ENCODE assay signal across 1 cellular context in the genomic region with DNA sequence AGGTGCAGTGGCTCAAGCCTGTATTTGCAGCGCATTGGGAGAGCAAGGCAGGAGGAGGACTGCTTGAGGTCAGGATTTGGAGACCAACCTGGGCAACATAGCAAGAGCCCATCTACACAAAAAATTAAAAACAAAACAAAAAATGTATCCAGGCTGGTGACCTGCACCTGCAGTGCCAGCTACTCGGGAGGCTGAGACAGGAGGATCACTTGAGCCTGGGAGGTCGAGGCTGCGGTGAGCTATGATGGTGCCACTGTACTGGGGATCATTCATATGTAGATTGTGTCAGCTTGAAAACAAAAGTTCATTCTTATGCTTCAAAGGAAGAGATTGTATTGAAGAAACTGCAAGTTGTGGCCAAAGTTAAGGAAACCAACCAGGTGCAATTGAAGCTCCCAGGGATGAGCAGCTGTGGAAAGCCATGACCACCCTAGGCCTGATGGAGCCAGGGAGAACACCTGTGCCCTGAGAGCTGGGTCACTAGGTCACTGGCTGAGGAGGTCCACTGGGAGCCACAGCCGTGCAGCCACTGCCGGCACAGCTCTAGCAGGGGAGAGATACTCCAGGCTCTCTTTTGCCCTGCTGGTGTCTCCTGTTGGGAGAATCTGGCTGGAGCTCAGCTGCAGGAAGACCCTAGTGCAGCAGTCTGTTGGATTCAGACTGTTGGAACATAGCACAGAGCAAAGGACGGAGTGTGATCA.
TF ChIP-seq lines count a peak whose summit lies in the region.

No MANE protein-coding gene starts in this region.

TF ChIP-seq in HepG2, 621 proteins besides CTCF, POLR2A, EP300 and RAD21:
- TF ChIP-seq SETDB1 (CRISPR knock-in tag; IDR thresholded peaks at IDR 0.05; ENCODE audit: borderline replicate concordance): no peak
- no peak for TF ChIP-seq ZNF549 (CRISPR knock-in tag; IDR thresholded peaks at IDR 0.05)
- TF ChIP-seq ZMYM3 (CRISPR knock-in tag; IDR thresholded peaks at IDR 0.05): no peak
- TF ChIP-seq, protein P1, sequence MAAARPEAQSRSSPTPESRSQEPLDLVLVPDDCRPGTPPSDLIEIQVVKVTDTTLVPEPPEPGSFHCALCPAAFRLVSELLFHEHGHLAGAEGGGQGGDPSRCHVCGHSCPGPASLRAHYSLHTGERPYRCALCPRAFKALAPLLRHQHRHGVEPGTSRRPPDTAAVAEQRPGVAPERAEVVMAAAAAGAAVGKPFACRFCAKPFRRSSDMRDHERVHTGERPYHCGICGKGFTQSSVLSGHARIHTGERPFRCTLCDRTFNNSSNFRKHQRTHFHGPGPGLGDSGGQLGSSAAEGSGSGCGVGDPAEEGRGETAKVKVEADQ (CRISPR knock-in tag; IDR thresholded peaks at IDR 0.05; ENCODE audit: borderline replicate concordance): no peak
- TF ChIP-seq, protein P2, sequence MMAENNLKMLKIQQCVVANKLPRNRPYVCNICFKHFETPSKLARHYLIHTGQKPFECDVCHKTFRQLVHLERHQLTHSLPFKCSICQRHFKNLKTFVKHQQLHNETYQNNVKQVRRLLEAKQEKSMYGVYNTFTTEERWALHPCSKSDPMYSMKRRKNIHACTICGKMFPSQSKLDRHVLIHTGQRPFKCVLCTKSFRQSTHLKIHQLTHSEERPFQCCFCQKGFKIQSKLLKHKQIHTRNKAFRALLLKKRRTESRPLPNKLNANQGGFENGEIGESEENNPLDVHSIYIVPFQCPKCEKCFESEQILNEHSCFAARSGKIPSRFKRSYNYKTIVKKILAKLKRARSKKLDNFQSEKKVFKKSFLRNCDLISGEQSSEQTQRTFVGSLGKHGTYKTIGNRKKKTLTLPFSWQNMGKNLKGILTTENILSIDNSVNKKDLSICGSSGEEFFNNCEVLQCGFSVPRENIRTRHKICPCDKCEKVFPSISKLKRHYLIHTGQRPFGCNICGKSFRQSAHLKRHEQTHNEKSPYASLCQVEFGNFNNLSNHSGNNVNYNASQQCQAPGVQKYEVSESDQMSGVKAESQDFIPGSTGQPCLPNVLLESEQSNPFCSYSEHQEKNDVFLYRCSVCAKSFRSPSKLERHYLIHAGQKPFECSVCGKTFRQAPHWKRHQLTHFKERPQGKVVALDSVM (CRISPR knock-in tag; IDR thresholded peaks at IDR 0.05): peak; percentile 26; the same call in 1 of the 2 replicates
- TF ChIP-seq, protein P3, sequence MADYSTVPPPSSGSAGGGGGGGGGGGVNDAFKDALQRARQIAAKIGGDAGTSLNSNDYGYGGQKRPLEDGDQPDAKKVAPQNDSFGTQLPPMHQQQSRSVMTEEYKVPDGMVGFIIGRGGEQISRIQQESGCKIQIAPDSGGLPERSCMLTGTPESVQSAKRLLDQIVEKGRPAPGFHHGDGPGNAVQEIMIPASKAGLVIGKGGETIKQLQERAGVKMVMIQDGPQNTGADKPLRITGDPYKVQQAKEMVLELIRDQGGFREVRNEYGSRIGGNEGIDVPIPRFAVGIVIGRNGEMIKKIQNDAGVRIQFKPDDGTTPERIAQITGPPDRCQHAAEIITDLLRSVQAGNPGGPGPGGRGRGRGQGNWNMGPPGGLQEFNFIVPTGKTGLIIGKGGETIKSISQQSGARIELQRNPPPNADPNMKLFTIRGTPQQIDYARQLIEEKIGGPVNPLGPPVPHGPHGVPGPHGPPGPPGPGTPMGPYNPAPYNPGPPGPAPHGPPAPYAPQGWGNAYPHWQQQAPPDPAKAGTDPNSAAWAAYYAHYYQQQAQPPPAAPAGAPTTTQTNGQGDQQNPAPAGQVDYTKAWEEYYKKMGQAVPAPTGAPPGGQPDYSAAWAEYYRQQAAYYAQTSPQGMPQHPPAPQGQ (CRISPR knock-in tag; IDR thresholded peaks at IDR 0.05; ENCODE audit: borderline replicate concordance): no peak
- no peak for TF ChIP-seq CCAR2 (optimal IDR thresholded peaks at IDR 0.05; ENCODE audit: low read depth, low read length)
